ENCODE assay signal across 1 cellular context in genomic region chr12:19066471-19067001, GRCh38.
TF ChIP-seq lines count a peak whose summit lies in the region.

No MANE protein-coding gene starts in this region.

TF ChIP-seq in HepG2, 621 proteins besides CTCF, POLR2A, EP300 and RAD21 (continued from another document and continues in another):
- TF ChIP-seq, protein P1, sequence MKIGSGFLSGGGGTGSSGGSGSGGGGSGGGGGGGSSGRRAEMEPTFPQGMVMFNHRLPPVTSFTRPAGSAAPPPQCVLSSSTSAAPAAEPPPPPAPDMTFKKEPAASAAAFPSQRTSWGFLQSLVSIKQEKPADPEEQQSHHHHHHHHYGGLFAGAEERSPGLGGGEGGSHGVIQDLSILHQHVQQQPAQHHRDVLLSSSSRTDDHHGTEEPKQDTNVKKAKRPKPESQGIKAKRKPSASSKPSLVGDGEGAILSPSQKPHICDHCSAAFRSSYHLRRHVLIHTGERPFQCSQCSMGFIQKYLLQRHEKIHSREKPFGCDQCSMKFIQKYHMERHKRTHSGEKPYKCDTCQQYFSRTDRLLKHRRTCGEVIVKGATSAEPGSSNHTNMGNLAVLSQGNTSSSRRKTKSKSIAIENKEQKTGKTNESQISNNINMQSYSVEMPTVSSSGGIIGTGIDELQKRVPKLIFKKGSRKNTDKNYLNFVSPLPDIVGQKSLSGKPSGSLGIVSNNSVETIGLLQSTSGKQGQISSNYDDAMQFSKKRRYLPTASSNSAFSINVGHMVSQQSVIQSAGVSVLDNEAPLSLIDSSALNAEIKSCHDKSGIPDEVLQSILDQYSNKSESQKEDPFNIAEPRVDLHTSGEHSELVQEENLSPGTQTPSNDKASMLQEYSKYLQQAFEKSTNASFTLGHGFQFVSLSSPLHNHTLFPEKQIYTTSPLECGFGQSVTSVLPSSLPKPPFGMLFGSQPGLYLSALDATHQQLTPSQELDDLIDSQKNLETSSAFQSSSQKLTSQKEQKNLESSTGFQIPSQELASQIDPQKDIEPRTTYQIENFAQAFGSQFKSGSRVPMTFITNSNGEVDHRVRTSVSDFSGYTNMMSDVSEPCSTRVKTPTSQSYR (CRISPR knock-in tag; IDR thresholded peaks at IDR 0.05; ENCODE audit: borderline replicate concordance): peak; percentile 72; the same call in 1 of the 2 replicates
- TF ChIP-seq NKX3-1 (CRISPR knock-in tag; IDR thresholded peaks at IDR 0.05): peak; percentile 60; the same call in 1 of the 2 replicates
- peak; percentile 91 for TF ChIP-seq SAP130 (CRISPR knock-in tag; IDR thresholded peaks at IDR 0.05; ENCODE audit: low read depth)
- peak; percentile 91 for TF ChIP-seq ZNF331 (CRISPR knock-in tag; IDR thresholded peaks at IDR 0.05)
- TF ChIP-seq IRX3 (CRISPR knock-in tag; IDR thresholded peaks at IDR 0.05; ENCODE audit: borderline replicate concordance, low read depth): peak; percentile 54; the same call in 1 of the 2 replicates
- TF ChIP-seq NFAT5 (CRISPR knock-in tag; IDR thresholded peaks at IDR 0.05): no peak
- TF ChIP-seq ZBTB3 (CRISPR knock-in tag; IDR thresholded peaks at IDR 0.05; ENCODE audit: borderline replicate concordance, low read depth): 0 out of 2 replicates have a peak, but pooled peaks have one; percentile 38
- TF ChIP-seq SYNCRIP (IDR thresholded peaks at IDR 0.05; ENCODE audit: insufficient read depth, low read depth, low read length): no peak
- TF ChIP-seq ONECUT2 (CRISPR knock-in tag; IDR thresholded peaks at IDR 0.05): peak; percentile 99
- TF ChIP-seq, protein P2, sequence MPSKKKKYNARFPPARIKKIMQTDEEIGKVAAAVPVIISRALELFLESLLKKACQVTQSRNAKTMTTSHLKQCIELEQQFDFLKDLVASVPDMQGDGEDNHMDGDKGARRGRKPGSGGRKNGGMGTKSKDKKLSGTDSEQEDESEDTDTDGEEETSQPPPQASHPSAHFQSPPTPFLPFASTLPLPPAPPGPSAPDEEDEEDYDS (CRISPR knock-in tag; IDR thresholded peaks at IDR 0.05): peak; percentile 73
- TF ChIP-seq MXD4 (CRISPR knock-in tag; IDR thresholded peaks at IDR 0.05): peak; percentile 89
- TF ChIP-seq ZNF251 (CRISPR knock-in tag; IDR thresholded peaks at IDR 0.05): no peak
- TF ChIP-seq GATAD2A (CRISPR knock-in tag; IDR thresholded peaks at IDR 0.05): peak; percentile 98
- peak; percentile 85; the same call in 1 of the 2 replicates for TF ChIP-seq ZMYM4 (CRISPR knock-in tag; IDR thresholded peaks at IDR 0.05)
- peak; percentile 63; the same call in 1 of the 2 replicates for TF ChIP-seq HMGXB3 (CRISPR knock-in tag; IDR thresholded peaks at IDR 0.05; ENCODE audit: borderline replicate concordance)
- TF ChIP-seq PTBP1 (IDR thresholded peaks at IDR 0.05; ENCODE audit: low read depth, low read length, poor library complexity, severe bottlenecking): no peak
- no peak for TF ChIP-seq AGO2 (optimal IDR thresholded peaks at IDR 0.05; ENCODE audit: low read depth, low read length)
- no peak for TF ChIP-seq NPAS2 (CRISPR knock-in tag; IDR thresholded peaks at IDR 0.05; ENCODE audit: borderline replicate concordance)
- no peak for TF ChIP-seq ZBTB1 (CRISPR knock-in tag; IDR thresholded peaks at IDR 0.05; ENCODE audit: borderline replicate concordance)
- TF ChIP-seq MAFF (IDR thresholded peaks at IDR 0.05; ENCODE audit: low read depth, low read length): 0 out of 2 replicates have a peak, but pooled peaks have one; percentile 5
- TF ChIP-seq TARDBP (CRISPR knock-in tag; IDR thresholded peaks at IDR 0.05): peak; percentile 98
- peak; percentile 87; the same call in 1 of the 2 replicates for TF ChIP-seq ZFP1 (CRISPR knock-in tag; IDR thresholded peaks at IDR 0.05)
- TF ChIP-seq HNF4G (IDR thresholded peaks at IDR 0.05; ENCODE audit: borderline replicate concordance, low read depth, low read length): peak; percentile 89
- peak; percentile 32; the same call in 1 of the 2 replicates for TF ChIP-seq HNF4G (CRISPR knock-in tag; IDR thresholded peaks at IDR 0.05; ENCODE audit: borderline replicate concordance, low read depth)
- TF ChIP-seq ZSCAN9 (CRISPR knock-in tag; IDR thresholded peaks at IDR 0.05; ENCODE audit: borderline replicate concordance): peak; percentile 93
- peak; percentile 54; the same call in 1 of the 2 replicates for TF ChIP-seq PATZ1 (CRISPR knock-in tag; IDR thresholded peaks at IDR 0.05)
- peak; percentile 78 for TF ChIP-seq TCF7 (IDR thresholded peaks at IDR 0.05; ENCODE audit: low read depth)
- 0 out of 2 replicates have a peak, but pooled peaks have one; percentile 35 for TF ChIP-seq KDM1A (CRISPR knock-in tag; IDR thresholded peaks at IDR 0.05)
- no peak for TF ChIP-seq SOX6 (IDR thresholded peaks at IDR 0.05)
- TF ChIP-seq SOX6 (CRISPR knock-in tag; IDR thresholded peaks at IDR 0.05): peak; percentile 98
- TF ChIP-seq TFAP4 (IDR thresholded peaks at IDR 0.05; ENCODE audit: borderline replicate concordance, low read depth): peak; percentile 43; the same call in 1 of the 2 replicates
- peak; percentile 96 for TF ChIP-seq ZNF609 (CRISPR knock-in tag; IDR thresholded peaks at IDR 0.05; ENCODE audit: borderline replicate concordance)
- TF ChIP-seq JUN (CRISPR knock-in tag; IDR thresholded peaks at IDR 0.05): peak; percentile 55; the same call in 1 of the 2 replicates
- peak; percentile 99 for TF ChIP-seq GFI1 (CRISPR knock-in tag; IDR thresholded peaks at IDR 0.05; ENCODE audit: borderline replicate concordance)
